9 cellular contexts compared by ENCODE assay signal in genomic region chr1:26833432-26834405, GRCh38.
DNase-seq lines count a peak whose midpoint lies in the region; ATAC-seq and TF ChIP-seq lines count a peak whose summit lies in the region.
"Had no signal": no experiment of that assay in that cellular context is flagged by ENCODE, and none has a peak within 500 bp of the region (broad histone marks: within the 10 kb centered on the region; RNA-seq: fewer than 3 reads in every experiment).

No MANE protein-coding gene starts in this region.

- H3K4me3 ChIP-seq in foreskin fibroblast (ENCODE audit: low read depth in 1 of 2, low read length in 2 of 2) = no peak overlapping the region
- H3K4me3 ChIP-seq: SK-N-MC had no signal

- no peak for TF ChIP-seq CTCF in foreskin fibroblast (IDR thresholded peaks at IDR 0.05; ENCODE audit: low read depth, low read length)

- peak; percentile 90 for ATAC-seq in GM18909 (IDR thresholded peaks at IDR 0.05; ENCODE audit: poor library complexity, unreplicated experiment)
- peak; percentile 77 for ATAC-seq in HG03064 (IDR thresholded peaks at IDR 0.05; ENCODE audit: low read depth, unreplicated experiment)

- POLR2A ChIA-PET in HEK293T (lab: Yijun Ruan, JAX) = interaction anchor here (0.8 to 5.2 kb wide), 3 partner anchors 31 to 136 kb away, joined by 4 to 21 read pairs (median 5); partner anchors contain the start of gene GPN2

- DNase-seq in activated CD4-positive, CD25-positive, alpha-beta regulatory T cell (lab: John Stamatoyannopoulos, UW) = peak; percentile 39 to 79 (median 70)
- DNase-seq in effector CD4-positive, alpha-beta T cell = peak; percentile 90
- DNase-seq in stimulated activated CD4-positive, alpha-beta T cell treated with anti-CD3 and anti-CD28 coated beads, TNF-alpha, amount 100 ng/mL, for 1 hour (ENCODE audit: low read depth in 3 of 3, low spot score in 1 of 3) = peak; percentile 59 to 84 (median 76)
- DNase-seq in HEK293T (ENCODE audit: extremely low spot score) = no peak
- no peak for DNase-seq in NCI-H2196 (lab: John Stamatoyannopoulos, UW; ENCODE audit: unreplicated experiment)
- no peak for DNase-seq in foreskin fibroblast

- CTCF ChIA-PET in HEK293T (lab: Yijun Ruan, JAX) = no interaction called here

TF ChIP-seq in HEK293T, 16 proteins besides CTCF, POLR2A, EP300 and RAD21:
- no peak for TF ChIP-seq FOXK2 (IDR thresholded peaks at IDR 0.05)
- TF ChIP-seq FOXM1 (IDR thresholded peaks at IDR 0.05; ENCODE audit: borderline replicate concordance) = no peak
- no peak for TF ChIP-seq TARDBP (IDR thresholded peaks at IDR 0.05)
- TF ChIP-seq SP1 (IDR thresholded peaks at IDR 0.05) = no peak
- TF ChIP-seq ARNT (IDR thresholded peaks at IDR 0.05) = no peak
- TF ChIP-seq ZNF384 (IDR thresholded peaks at IDR 0.05) = no peak
- no peak for TF ChIP-seq ELF4 (IDR thresholded peaks at IDR 0.05)
- TF ChIP-seq PKNOX1 (IDR thresholded peaks at IDR 0.05) = no peak
- no peak for TF ChIP-seq SUZ12 (IDR thresholded peaks at IDR 0.05)
- no peak for TF ChIP-seq NFRKB (IDR thresholded peaks at IDR 0.05)
- no peak for TF ChIP-seq BHLHE40 (IDR thresholded peaks at IDR 0.05; ENCODE audit: borderline replicate concordance)
- TF ChIP-seq HDGF (IDR thresholded peaks at IDR 0.05; ENCODE audit: borderline replicate concordance) = no peak
- no peak for TF ChIP-seq CTBP1 (IDR thresholded peaks at IDR 0.05; ENCODE audit: borderline replicate concordance)
- no peak for TF ChIP-seq L3MBTL2 (conservative IDR thresholded peaks at IDR 0.05)
- TF ChIP-seq FOXA1 (IDR thresholded peaks at IDR 0.05) = no peak
- TF ChIP-seq LEF1 (IDR thresholded peaks at IDR 0.05; ENCODE audit: borderline replicate concordance) = no peak

Comparison
In these comparisons a context has a peak if more than half of its experiments do, and no peak if none do; other contexts are left out.
1. DNase-seq: peak in activated CD4-positive, CD25-positive, alpha-beta regulatory T cell (4 of 4), effector CD4-positive, alpha-beta T cell (single experiment) and stimulated activated CD4-positive, alpha-beta T cell treated with anti-CD3 and anti-CD28 coated beads, TNF-alpha, amount 100 ng/mL, for 1 hour (3 of 3); none in HEK293T (single experiment), NCI-H2196 (single experiment) and foreskin fibroblast (0 of 2).